In the genomic region with DNA sequence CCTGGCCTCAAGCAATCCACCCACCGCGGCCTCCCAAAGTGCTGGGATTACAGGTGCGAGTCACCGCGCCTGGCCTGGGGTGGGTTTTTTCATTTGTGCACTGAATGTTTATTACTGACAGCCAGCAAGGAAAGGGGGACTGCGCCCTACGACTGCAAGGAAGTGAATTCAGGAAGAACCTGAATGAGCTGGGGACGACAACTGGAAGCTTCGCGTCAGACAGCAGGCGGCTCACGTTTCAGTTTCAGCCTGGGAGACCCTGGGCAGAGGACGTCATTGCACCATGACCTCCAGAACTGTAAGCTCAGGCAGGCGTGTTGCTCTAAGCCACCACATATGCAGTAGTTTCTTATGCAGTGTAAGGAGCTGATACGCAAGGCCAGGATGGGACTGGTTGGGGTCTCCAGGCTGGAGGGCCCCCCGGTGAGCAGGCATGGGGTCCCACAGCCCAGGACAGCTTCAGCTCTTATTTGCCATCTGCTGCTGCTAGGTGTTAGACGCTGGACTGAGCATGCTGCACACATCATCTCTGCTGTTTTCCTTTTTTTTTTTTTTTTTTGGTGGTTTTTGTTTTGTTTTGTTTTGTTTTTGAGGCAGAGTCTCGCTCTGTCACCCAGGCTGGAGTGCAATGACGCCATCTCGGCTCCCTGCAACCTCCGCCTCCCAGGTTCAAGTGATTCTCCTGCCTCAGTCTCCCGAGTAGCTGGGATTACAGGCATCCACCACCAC, we compare ENCODE assay signal across 9 cellular contexts.
DNase-seq lines count a peak whose midpoint lies in the region; ATAC-seq and TF ChIP-seq lines count a peak whose summit lies in the region.
"Had no signal": no experiment of that assay in that cellular context is flagged by ENCODE, and none has a peak within 500 bp of the region (broad histone marks: within the 10 kb centered on the region; RNA-seq: fewer than 3 reads in every experiment).

No MANE protein-coding gene starts in this region.

- H3K9me3 ChIP-seq in duodenal mucosa (ENCODE audit: control insufficient read depth in 1 of 2, low read length in 2 of 2) = no peaks in the 10 kb centered on the region

- H3K4me3 Mint-ChIP-seq in nephron progenitor cell = peak overlapping the region; percentile 68

- no peak overlapping the region for H2AFZ ChIP-seq in ACC112 (ENCODE audit: low read length, unreplicated experiment)

- H3K9ac ChIP-seq in duodenal mucosa (ENCODE audit: low read depth in 1 of 2, low read length in 2 of 2) = no peak overlapping the region

- no peaks in the 10 kb centered on the region for H3K36me3 ChIP-seq in ACC112 (ENCODE audit: insufficient read depth, low read length)
- no peaks in the 10 kb centered on the region for H3K36me3 ChIP-seq in duodenal mucosa (ENCODE audit: control insufficient read depth in 1 of 2, insufficient read depth in 2 of 2, low read length in 2 of 2)

- no peak for TF ChIP-seq CTCF in nephron progenitor cell (IDR thresholded peaks at IDR 0.05)

- H3K4me1 Mint-ChIP-seq in nephron progenitor cell = peaks cover 56% of the 10 kb centered on the region

- H3K27me3 ChIP-seq in ACC112 (ENCODE audit: insufficient read depth, low read length) = no peaks in the 10 kb centered on the region
- no peaks in the 10 kb centered on the region for H3K27me3 ChIP-seq in duodenal mucosa (ENCODE audit: control insufficient read depth in 1 of 2, insufficient read depth in 2 of 2, low read length in 2 of 2)

- H3K4me1 ChIP-seq in ACC112 (ENCODE audit: control insufficient read depth, insufficient read depth, low read length, unreplicated experiment) (peaks cover 43% of the 10 kb centered on the region), duodenal mucosa (ENCODE audit: control insufficient read depth in 1 of 2, insufficient read depth in 2 of 2, low read length in 2 of 2) (peaks cover 14 to 24% of the 10 kb centered on the region in 2 donors)

- H3K27ac Mint-ChIP-seq in nephron progenitor cell = peak overlapping the region; percentile 99

- H3K36me3 Mint-ChIP-seq in nephron progenitor cell (ENCODE audit: low read depth) = no peaks in the 10 kb centered on the region

- peak; percentile 53 for DNase-seq in M059J (ENCODE audit: low read depth)
- peak; percentile 57 for DNase-seq in nephron progenitor cell
- DNase-seq in activated CD4-positive, CD25-positive, alpha-beta regulatory T cell treated with anti-CD3 and anti-CD28 coated beads, Interleukin-2, amount 50 U/mL, for 72 hours = no peak
- no peak for DNase-seq in hepatic stellate cell (ENCODE audit: low spot score)
- DNase-seq: stimulated activated CD4-positive, alpha-beta T cell treated with anti-CD3 and anti-CD28 coated beads, Interleukin-15, amount 100 ng/mL, for 24 hours had no signal

- H3K27me3 Mint-ChIP-seq in nephron progenitor cell (ENCODE audit: low read depth, poor library complexity) = no peaks in the 10 kb centered on the region

- ATAC-seq in HG03565 (IDR thresholded peaks at IDR 0.05; ENCODE audit: unreplicated experiment) (no peak), HG02852 (IDR thresholded peaks at IDR 0.05; ENCODE audit: unreplicated experiment) (no peak)

- peaks cover 3% of the 10 kb centered on the region for H3K79me2 ChIP-seq in ACC112 (ENCODE audit: control insufficient read depth, insufficient read depth, low read length, unreplicated experiment)

- H3K27ac ChIP-seq in ACC112 (ENCODE audit: low read depth, low read length) (peak overlapping the region; percentile 100), duodenal mucosa (ENCODE audit: low read depth, low read length) (peak overlapping the region; percentile 17)

- no peaks in the 10 kb centered on the region for H3K9me3 Mint-ChIP-seq in nephron progenitor cell

- H3K4me3 ChIP-seq in ACC112 (ENCODE audit: low read depth, low read length) = 0 out of 2 replicates have a peak overlapping the region, but pooled peaks have one; percentile 21
- no peak overlapping the region for H3K4me3 ChIP-seq in duodenal mucosa (ENCODE audit: low read depth in 1 of 2, low read length in 2 of 2)

Comparison
In these comparisons a context has a peak if more than half of its experiments do, and no peak if none do; other contexts are left out.
1. DNase-seq: peak in M059J (single experiment) and nephron progenitor cell (single experiment); none in activated CD4-positive, CD25-positive, alpha-beta regulatory T cell treated with anti-CD3 and anti-CD28 coated beads, Interleukin-2, amount 50 U/mL, for 72 hours (single experiment) and hepatic stellate cell (single experiment).